Comparison of ENCODE assay signal across 32 cellular contexts in genomic region chr1:231853588-231854207, GRCh38.
"Had no signal": no experiment of that assay in that cellular context is flagged by ENCODE, and none has a peak within 500 bp of the region (broad histone marks: within the 10 kb centered on the region; RNA-seq: fewer than 3 reads in every experiment).

No MANE protein-coding gene starts in this region.

- H3K27me3 ChIP-seq: ascending aorta, breast epithelium, Peyer's patch had no signal

- H3K4me1 ChIP-seq: ascending aorta, breast epithelium, Peyer's patch had no signal

- DNase-seq: activated CD4-positive, alpha-beta memory T cell treated with anti-CD3 and anti-CD28 coated beads, Interleukin-2, amount 10 ng/mL, durations not matched to agents 7 days and 5 days; activated CD4-positive, alpha-beta T cell treated with anti-CD3 and anti-CD28 coated beads for 1 hour; activated CD4-positive, alpha-beta T cell treated with anti-CD3 and anti-CD28 coated beads for 48 hours; activated CD4-positive, CD25-positive, alpha-beta regulatory T cell; activated CD8-positive, alpha-beta memory T cell treated with anti-CD3 and anti-CD28 coated beads for 24 hours; activated CD8-positive, alpha-beta memory T cell treated with anti-CD3 and anti-CD28 coated beads, Interleukin-2, amount 10 ng/mL, durations not matched to agents 7 days and 5 days; activated CD8-positive, alpha-beta memory T cell treated with anti-CD3 and anti-CD28 coated beads, Interleukin-2, amount 50 U/mL, for 48 hours; activated effector memory CD4-positive, alpha-beta T cell treated with Interleukin-2 at 50 U/mL for 16 hours; activated naive CD8-positive, alpha-beta T cell treated with anti-CD3 and anti-CD28 coated beads, Interleukin-2, amount 10 ng/mL, durations not matched to agents 7 days and 5 days; activated T-cell treated with anti-CD3 and anti-CD28 coated beads, Interleukin-2, amount 50 U/mL, for 48 hours; MM.1S; MV-4-11; NCI-H1092; NCI-H1436 treated with DMSO at 0.1 percent for 48 hours; NCI-H187; NCI-H2029 treated with DMSO at 0.1 percent for 48 hours; NCI-H2171 treated with DMSO at 0.1 percent for 48 hours; NCI-H2227 treated with DMSO at 0.1 percent for 48 hours; NCI-H510A treated with DMSO at 0.1 percent for 48 hours; NCI-H69; NCI-H82; NK-92 treated with Interleukin-12 subunit alpha and Interleukin-12 subunit beta, amount 100 ng/mL, for 24 hours; PC-3; Peyer's patch; RPMI8226; SW 1271; T-helper 1 cell; T1000; WERI-Rb-1 had no signal

- H3K27ac ChIP-seq: ascending aorta, breast epithelium, KMS-11, Peyer's patch, WERI-Rb-1 had no signal

- H3K36me3 ChIP-seq: ascending aorta, breast epithelium, Peyer's patch, WERI-Rb-1 had no signal

- ATAC-seq: activated CD8-positive, alpha-beta memory T cell treated with anti-CD3 and anti-CD28 coated beads, Interleukin-2, amount 10 ng/mL, durations not matched to agents 7 days and 5 days; PC-3 had no signal

- H3K4me3 ChIP-seq: ascending aorta, breast epithelium, Peyer's patch had no signal

- H3K9me3 ChIP-seq: ascending aorta, breast epithelium, Peyer's patch had no signal
